ENCODE assay signal across 18 cellular contexts in genomic region chr2:196963961-196964360, GRCh38. TPM values are rescaled to one million over a fixed set of nuclear protein-coding genes. Genes with fewer than 3 reads are reported as not detected.
A peak's percentile ranks its signal among the peaks of the same experiment; 100 is the strongest.
DNase-seq lines count a peak whose midpoint lies in the region; ATAC-seq, FAIRE-seq and TF ChIP-seq lines count a peak whose summit lies in the region.
"Had no signal": no experiment of that assay in that cellular context is flagged by ENCODE, and none has a peak within 500 bp of the region (broad histone marks: within the 10 kb centered on the region; RNA-seq: fewer than 3 reads in every experiment).

No MANE protein-coding gene starts in this region.

- H3K4me3 ChIP-seq in body of pancreas: no peak overlapping the region
- H3K4me3 ChIP-seq in keratinocyte (ENCODE audit: control insufficient read depth in 2 of 3, extremely low read depth in 1 of 3, insufficient read depth in 2 of 3, low read depth in 1 of 3, low read length in 3 of 3): no peak overlapping the region
- H3K4me3 ChIP-seq in upper lobe of right lung: no peak overlapping the region
- H3K4me3 ChIP-seq: A549, Peyer's patch, SJSA1 had no signal

- TF ChIP-seq CTCF in body of pancreas (IDR thresholded peaks at IDR 0.05) (peak in 1 of 7 experiments; percentile 9), keratinocyte (optimal IDR thresholded peaks at IDR 0.05 in 1 of 3, IDR thresholded peaks at IDR 0.05 in 1 of 3, conservative IDR thresholded peaks at IDR 0.05 in 1 of 3; ENCODE audit: extremely low read depth in 1 of 3, insufficient read depth in 2 of 3, low read length in 3 of 3) (no peak), upper lobe of right lung (IDR thresholded peaks at IDR 0.05) (no peak)

- H3K36me3 Mint-ChIP-seq in activated naive CD4-positive, alpha-beta T cell treated with anti-CD3 and anti-CD28 coated beads for 36 hours (ENCODE audit: low read depth): no peaks in the 10 kb centered on the region

- H2AFZ ChIP-seq in keratinocyte (ENCODE audit: control insufficient read depth, low read length): no peak overlapping the region

- H3K4me1 ChIP-seq in body of pancreas (peaks cover 54% of the 10 kb centered on the region), keratinocyte (ENCODE audit: control insufficient read depth, extremely low read depth, insufficient read depth, low read length) (peaks cover 16% of the 10 kb centered on the region), upper lobe of right lung (peaks cover 5% of the 10 kb centered on the region)
- H3K4me1 ChIP-seq: A549 had no signal

- no peaks in the 10 kb centered on the region for H3K27me3 ChIP-seq in body of pancreas
- H3K27me3 ChIP-seq in keratinocyte (ENCODE audit: control insufficient read depth, extremely low read depth, insufficient read depth, low read length): no peaks in the 10 kb centered on the region
- no peaks in the 10 kb centered on the region for H3K27me3 ChIP-seq in upper lobe of right lung
- H3K27me3 ChIP-seq: Peyer's patch, SJSA1 had no signal

- no peaks in the 10 kb centered on the region for H3K27me3 Mint-ChIP-seq in activated naive CD4-positive, alpha-beta T cell treated with anti-CD3 and anti-CD28 coated beads for 36 hours (ENCODE audit: low read depth)
- H3K27me3 Mint-ChIP-seq: CD4-positive, alpha-beta memory T cell had no signal

- no peaks in the 10 kb centered on the region for H3K79me2 ChIP-seq in keratinocyte (ENCODE audit: control insufficient read depth, insufficient read depth, low read length)

- peaks cover 2% of the 10 kb centered on the region for H3K9me3 Mint-ChIP-seq in activated naive CD4-positive, alpha-beta T cell treated with anti-CD3 and anti-CD28 coated beads for 36 hours

- peak in 2 of 3 donors; percentile 31 to 44 for TF ChIP-seq POLR2A in body of pancreas (IDR thresholded peaks at IDR 0.05)

- intact Hi-C loops in activated naive CD4-positive, alpha-beta T cell treated with anti-CD3 and anti-CD28 coated beads for 36 hours (cut with micrococcal nuclease): no loop called here
- intact Hi-C loops in body of pancreas (cut with DNase I): no loop called here
- intact Hi-C loops in upper lobe of right lung (cut with DNase I): no loop called here

- no peak overlapping the region for H3K9ac ChIP-seq in keratinocyte (ENCODE audit: control insufficient read depth, extremely low read depth, insufficient read depth, low read length)

- WGBS in body of pancreas, 2 donors: 28 to 32% methylated on average over 1 of the region's 1 CpG

- H3K4me3 Mint-ChIP-seq in activated naive CD4-positive, alpha-beta T cell treated with anti-CD3 and anti-CD28 coated beads for 36 hours: no peak overlapping the region
- H3K4me3 Mint-ChIP-seq: CD4-positive, alpha-beta memory T cell; H9 had no signal

- no peak for DNase-seq in activated naive CD4-positive, alpha-beta T cell treated with anti-CD3 and anti-CD28 coated beads for 36 hours
- no peak for DNase-seq in activated naive CD4-positive, alpha-beta T cell treated with anti-CD3 and anti-CD28 coated beads, Interleukin-2, amount 50 U/mL, for 16 hours
- DNase-seq in body of pancreas (peak; percentile 93 to 97 (median 97)), keratinocyte (ENCODE audit: low read depth, low spot score) (no peak), upper lobe of right lung (no peak), COR-L47 (lab: John Stamatoyannopoulos, UW) (no peak), activated gamma-delta T cell treated with Interleukin-2 at 50 U/mL for 16 hours (no peak)
- DNase-seq: CD4-positive, alpha-beta memory T cell; DMS79; H9; KBM-7; NCI-H1694 treated with DMSO at 0.1 percent for 48 hours; NCI-H526 treated with DMSO at 0.1 percent for 48 hours; NK-92 treated with Interleukin-12 subunit alpha and Interleukin-12 subunit beta, amount 100 ng/mL, for 24 hours; Peyer's patch had no signal

- H3K27ac Mint-ChIP-seq in activated naive CD4-positive, alpha-beta T cell treated with anti-CD3 and anti-CD28 coated beads for 36 hours: peak overlapping the region; percentile 19

- no peaks in the 10 kb centered on the region for H3K9me1 ChIP-seq in keratinocyte (ENCODE audit: control insufficient read depth, extremely low read depth, insufficient read depth, low read length)

- H3K36me3 ChIP-seq in body of pancreas (replicated peaks in 1 of 2; ENCODE audit: insufficient read depth in 1 of 2, low read depth in 2 of 2) (no peaks in the 10 kb centered on the region), keratinocyte (ENCODE audit: control insufficient read depth in 2 of 2, extremely low read depth in 1 of 2, insufficient read depth in 2 of 2, low read length in 2 of 2) (no peaks in the 10 kb centered on the region), upper lobe of right lung (no peaks in the 10 kb centered on the region)
- H3K36me3 ChIP-seq: Peyer's patch, SJSA1 had no signal

- H3K4me1 Mint-ChIP-seq in activated naive CD4-positive, alpha-beta T cell treated with anti-CD3 and anti-CD28 coated beads for 36 hours (ENCODE audit: low read depth): peaks cover 22% of the 10 kb centered on the region

- CTCF ChIA-PET in activated naive CD4-positive, alpha-beta T cell treated with anti-CD3 and anti-CD28 coated beads for 36 hours (lab: Charles Lee): interaction anchor here (1.4 kb wide), 1 partner anchor 36 kb away, joined by 6 read pairs; no protein-coding TSS in a partner anchor

- no peak overlapping the region for H3K4me2 ChIP-seq in keratinocyte (ENCODE audit: control insufficient read depth, extremely low read depth, insufficient read depth, low read depth, low read length)
- H3K4me2 ChIP-seq: A549 had no signal

- H3K9me3 ChIP-seq in body of pancreas (no peaks in the 10 kb centered on the region), keratinocyte (ENCODE audit: control insufficient read depth, low read depth, low read length) (no peaks in the 10 kb centered on the region), upper lobe of right lung (no peaks in the 10 kb centered on the region)
- H3K9me3 ChIP-seq: A549, Peyer's patch, SJSA1 had no signal

- no peaks in the 10 kb centered on the region for H4K20me1 ChIP-seq in keratinocyte (ENCODE audit: control insufficient read depth, extremely low read depth, insufficient read depth, low read length)

- ATAC-seq in body of pancreas: peak; percentile 99
- peak; percentile 54 for ATAC-seq in upper lobe of right lung
- ATAC-seq: A549, HepG2 had no signal

- dilution Hi-C loops in keratinocyte (cut with MboI; ENCODE audit: extremely low pct_ligation_motif_present, low sequenced_read_pairs): no loop called here

- peak; percentile 5 for FAIRE-seq in keratinocyte (lab: Jason Lieb, UNC)
- FAIRE-seq: A549, HepG2 had no signal

- peak overlapping the region; percentile 49 to 66 (median 60) for H3K27ac ChIP-seq in body of pancreas
- H3K27ac ChIP-seq in keratinocyte (ENCODE audit: control insufficient read depth, insufficient read depth, low read length): no peak overlapping the region
- no peak overlapping the region for H3K27ac ChIP-seq in upper lobe of right lung
- H3K27ac ChIP-seq: A549, Peyer's patch, SJSA1 had no signal

RNA-seq across cellular contexts. Expression of gene PGAP1, which starts 37.5 kb away (rescaled TPM):
- total RNA-seq in activated naive CD4-positive, alpha-beta T cell treated with anti-CD3 and anti-CD28 coated beads for 36 hours: 10 to 100 TPM; 29.3 to 33.3 TPM
- 10 to 100 TPM; 15.2 to 24.9 TPM for total RNA-seq in body of pancreas
- 4.4 to 7.1 TPM (median 5.6 TPM) in 3 replicates for polyA plus RNA-seq in keratinocyte
- polyA plus RNA-seq in keratinocyte (2011; ENCODE audit: low read depth): 3.5 TPM
- 1.2 and 3.0 TPM in 2 replicates for polyA plus RNA-seq in keratinocyte (2011; cell fraction: cytosol; rRNA removed)
- 13.1 and 15.2 TPM in 2 replicates for polyA plus RNA-seq in keratinocyte (2011; cell fraction: nucleus; rRNA removed)
- polyA plus RNA-seq in keratinocyte (2012; ENCODE audit: low replicate concordance): 2.7 and 3.7 TPM in 2 replicates
- 2.4 to 21.0 TPM (median 14.9 TPM) in 3 replicates for polyA minus RNA-seq in keratinocyte
- 6.7 TPM for polyA minus RNA-seq in keratinocyte (2011; cell fraction: cytosol; rRNA and poly(A)+ RNA removed)
- 22.7 and 55.8 TPM in 2 replicates for polyA minus RNA-seq in keratinocyte (2011; cell fraction: nucleus; rRNA and poly(A)+ RNA removed)
- 15.2 TPM for total RNA-seq in upper lobe of right lung

Comparison
In these comparisons a context has a peak if more than half of its experiments do, and no peak if none do; other contexts are left out.
1. DNase-seq: peak in body of pancreas (4 of 4); none in activated naive CD4-positive, alpha-beta T cell treated with anti-CD3 and anti-CD28 coated beads for 36 hours (single experiment), activated naive CD4-positive, alpha-beta T cell treated with anti-CD3 and anti-CD28 coated beads, Interleukin-2, amount 50 U/mL, for 16 hours (single experiment), keratinocyte (single experiment), upper lobe of right lung (single experiment), COR-L47 (single experiment) and activated gamma-delta T cell treated with Interleukin-2 at 50 U/mL for 16 hours (single experiment).
2. H3K27ac ChIP-seq: peak in body of pancreas (4 of 4); none in keratinocyte (single experiment) and upper lobe of right lung (single experiment).